7 cellular contexts compared by ENCODE assay signal in genomic region chr22:23449748-23450433, GRCh38.
DNase-seq lines count a peak whose midpoint lies in the region; ATAC-seq, FAIRE-seq and TF ChIP-seq lines count a peak whose summit lies in the region.
"Not testable (repeated sequence)": the region's sequence is repeated elsewhere in the genome, so short reads cannot be mapped to it uniquely, and the experiment has no call there.

No MANE protein-coding gene starts in this region.

- H2BK12ac ChIP-seq in H1 (ENCODE audit: low read depth, low read length): not testable (repeated sequence)

- H3K79me1 ChIP-seq in H1 (ENCODE audit: low read depth, low read length): not testable (repeated sequence)

- peaks cover 30% of the 10 kb centered on the region for H3K4me1 ChIP-seq in DND-41 (ENCODE audit: insufficient read depth, low read length)
- H3K4me1 ChIP-seq in H1 (replicated peaks in 1 of 4; ENCODE audit: control insufficient read depth in 3 of 4, insufficient read depth in 4 of 4, low read length in 3 of 4); spleen; upper lobe of left lung; aorta (ENCODE audit: control insufficient read depth in 1 of 2, insufficient read depth in 2 of 2, low read length in 2 of 2): not testable (repeated sequence)

- not testable (repeated sequence) for TF ChIP-seq RAD21 in H1 (IDR thresholded peaks at IDR 0.05 in 1 of 2, conservative IDR thresholded peaks at IDR 0.05 in 1 of 2; ENCODE audit: low read depth in 2 of 2, low read length in 2 of 2)

- not testable (repeated sequence) for H2AFZ ChIP-seq in DND-41 (ENCODE audit: low read depth, low read length); H1 (ENCODE audit: low read length)

- not testable (repeated sequence) for ATAC-seq in DND-41 (ENCODE audit: insufficient read depth, low read depth); left lobe of liver
- peak; percentile 17 to 25 for ATAC-seq in natural killer cell treated with Interleukin-12 subunit alpha and Interleukin-12 subunit beta and Interleukin-15 and Interleukin-18, amount 100 ng/mL, for 72 hours
- ATAC-seq in upper lobe of left lung (ENCODE audit: low FRiP score in 2 of 2): peak; percentile 12 to 20
- ATAC-seq in aorta (ENCODE audit: low FRiP score): peak; percentile 26

- H3K9ac ChIP-seq in DND-41 (ENCODE audit: low read depth, low read length); H1 (replicated peaks in 1 of 4; ENCODE audit: extremely low read depth in 1 of 4, low read depth in 3 of 4, low read length in 3 of 4): not testable (repeated sequence)

- not testable (repeated sequence) for TF ChIP-seq CTCF in DND-41 (IDR thresholded peaks at IDR 0.05; ENCODE audit: borderline replicate concordance, extremely low read depth, low read length, poor library complexity, severe bottlenecking); H1 (IDR thresholded peaks at IDR 0.05; ENCODE audit: control extremely low read depth in 1 of 3, insufficient read depth in 1 of 3, low read depth in 1 of 3, low read length in 3 of 3); spleen (IDR thresholded peaks at IDR 0.05 in 8 of 11, conservative IDR thresholded peaks at IDR 0.05 in 3 of 11); upper lobe of left lung (IDR thresholded peaks at IDR 0.05)

- peak overlapping the region; percentile 22; the same call in 1 of the 2 replicates for H3K27ac ChIP-seq in DND-41 (ENCODE audit: low read length)
- H3K27ac ChIP-seq in H1 (ENCODE audit: low read depth, low read length); spleen; upper lobe of left lung; aorta (ENCODE audit: low read depth in 1 of 2, low read length in 2 of 2): not testable (repeated sequence)

- H3K14ac ChIP-seq in H1 (ENCODE audit: insufficient read length): not testable (repeated sequence)

- H3K27me3 Mint-ChIP-seq in natural killer cell treated with Interleukin-12 subunit alpha and Interleukin-12 subunit beta and Interleukin-15 and Interleukin-18, amount 100 ng/mL, for 72 hours: not testable (repeated sequence)

- not testable (repeated sequence) for H3K23ac ChIP-seq in H1 (ENCODE audit: insufficient read length)

- not testable (repeated sequence) for H3K27ac Mint-ChIP-seq in natural killer cell treated with Interleukin-12 subunit alpha and Interleukin-12 subunit beta and Interleukin-15 and Interleukin-18, amount 100 ng/mL, for 72 hours

- not testable (repeated sequence) for H4K91ac ChIP-seq in H1 (replicated peaks; ENCODE audit: insufficient read length, low read length)

- H2BK5ac ChIP-seq in H1 (ENCODE audit: low read depth, low read length): not testable (repeated sequence)

- not testable (repeated sequence) for H3K36me3 ChIP-seq in DND-41 (ENCODE audit: insufficient read depth, low read length); H1 (ENCODE audit: control insufficient read depth in 2 of 4, insufficient read depth in 4 of 4, low read length in 3 of 4); spleen; upper lobe of left lung; aorta (ENCODE audit: control insufficient read depth in 1 of 2, insufficient read depth in 2 of 2, low read length in 1 of 2)

- not testable (repeated sequence) for TF ChIP-seq EP300 in H1 (IDR thresholded peaks at IDR 0.05; ENCODE audit: borderline replicate concordance in 1 of 2, low read depth in 2 of 2, low read length in 2 of 2); upper lobe of left lung (IDR thresholded peaks at IDR 0.05)

- intact Hi-C loops in spleen (cut with DNase I; ENCODE audit: low total_unique reads); aorta (cut with DNase I): not testable (repeated sequence)

- not testable (repeated sequence) for FAIRE-seq in H1 (lab: Jason Lieb, UNC)

- H3K56ac ChIP-seq in H1 (replicated peaks; ENCODE audit: insufficient read length, low read depth, low read length): not testable (repeated sequence)

- H3K9me3 ChIP-seq in DND-41 (ENCODE audit: insufficient read depth, low read length, severe bottlenecking); H1 (ENCODE audit: insufficient read depth in 2 of 2, low read depth in 1 of 2, low read length in 1 of 2); upper lobe of left lung; aorta (ENCODE audit: control insufficient read depth, low read length): not testable (repeated sequence)
- H3K9me3 ChIP-seq in spleen: peaks cover 0 to 16% (median 10%) of the 10 kb centered on the region in 8 donors

- not testable (repeated sequence) for H3K4me1 Mint-ChIP-seq in natural killer cell treated with Interleukin-12 subunit alpha and Interleukin-12 subunit beta and Interleukin-15 and Interleukin-18, amount 100 ng/mL, for 72 hours (ENCODE audit: low read depth in 2 of 2)

- not testable (repeated sequence) for H3K27me3 ChIP-seq in DND-41 (ENCODE audit: insufficient read depth, low read length, poor library complexity); H1 (replicated peaks in 1 of 4; ENCODE audit: control insufficient read depth in 3 of 4, extremely low read depth in 1 of 4, insufficient read depth in 3 of 4, low read length in 3 of 4); upper lobe of left lung; aorta (ENCODE audit: control insufficient read depth in 1 of 2, insufficient read depth in 2 of 2, low read length in 1 of 2)
- H3K27me3 ChIP-seq in spleen (replicated peaks in 1 of 7): peaks cover 0 to 14% (median 0%) of the 10 kb centered on the region in 7 donors

- CTCF ChIA-PET in H1 (lab: Charles Lee; ENCODE audit: partially characterized antibody): not testable (repeated sequence)

- H3K4me2 ChIP-seq in DND-41 (ENCODE audit: insufficient read depth, low read length); H1 (ENCODE audit: insufficient read depth in 1 of 2, low read depth in 2 of 2, low read length in 2 of 2): not testable (repeated sequence)

- not testable (repeated sequence) for H3K4me3 ChIP-seq in DND-41 (ENCODE audit: low read depth in 1 of 2, low read length in 2 of 2); H1 (ENCODE audit: extremely low read depth in 1 of 4, insufficient read depth in 2 of 4, low read depth in 3 of 4, low read length in 4 of 4); spleen; upper lobe of left lung; aorta (ENCODE audit: low read length in 2 of 2)

- H3K36me3 Mint-ChIP-seq in natural killer cell treated with Interleukin-12 subunit alpha and Interleukin-12 subunit beta and Interleukin-15 and Interleukin-18, amount 100 ng/mL, for 72 hours: peaks cover 11% of the 10 kb centered on the region

- H3K79me2 ChIP-seq in DND-41 (ENCODE audit: insufficient read depth, low read length); H1 (ENCODE audit: control insufficient read depth in 1 of 2, insufficient read depth in 2 of 2, low read length in 2 of 2): not testable (repeated sequence)

- TF ChIP-seq POLR2A in H1 (IDR thresholded peaks at IDR 0.05; ENCODE audit: control extremely low read depth in 1 of 2, low read depth in 2 of 2, low read length in 2 of 2); spleen (IDR thresholded peaks at IDR 0.05); upper lobe of left lung (IDR thresholded peaks at IDR 0.05): not testable (repeated sequence)

- H2AK5ac ChIP-seq in H1 (ENCODE audit: low read depth, low read length): not testable (repeated sequence)

- not testable (repeated sequence) for H2BK20ac ChIP-seq in H1 (ENCODE audit: low read length)

- not testable (repeated sequence) for H2BK15ac ChIP-seq in H1 (ENCODE audit: low read length)

- POLR2A ChIA-PET in H1 (lab: Charles Lee; ENCODE audit: partially characterized antibody): not testable (repeated sequence)

- H4K8ac ChIP-seq in H1 (ENCODE audit: extremely low read depth, insufficient read depth, low read length): peak overlapping the region; percentile 51; the same call in 1 of the 2 replicates

- H2BK120ac ChIP-seq in H1 (replicated peaks; ENCODE audit: low read depth, low read length): not testable (repeated sequence)

- not testable (repeated sequence) for H3K18ac ChIP-seq in H1 (ENCODE audit: extremely low read depth, low read length)

- 84% methylated on average over 10 of the region's 28 CpGs; no CpG with 5 or more reads in 1 of the 2 experiments for WGBS in H1 (ENCODE audit: extremely low coverage in 1 of 2, insufficient coverage in 1 of 2, insufficient read length in 1 of 2, insufficient replicate concordance in 2 of 2, low coverage in 1 of 2, low lambda C conversion rate in 2 of 2, missing lambda C conversion rate in 1 of 2), 2 experiments
- 84 to 95% (median 88%) methylated on average over 10 to 28 of the region's 28 CpGs for WGBS in spleen, 5 donors
- WGBS in upper lobe of left lung, 2 donors: 82 to 99% methylated on average over 16 to 22 of the region's 28 CpGs
- 81 to 89% methylated on average over 28 of the region's 28 CpGs for WGBS in aorta, 2 donors

- not testable (repeated sequence) for H4K5ac ChIP-seq in H1 (ENCODE audit: insufficient read length, low read depth, low read length)

- not testable (repeated sequence) for H3K23me2 ChIP-seq in H1 (ENCODE audit: low read depth, low read length)

- not testable (repeated sequence) for H4K20me1 ChIP-seq in DND-41 (ENCODE audit: insufficient read depth, low read length); H1 (replicated peaks in 1 of 2; ENCODE audit: control insufficient read depth in 1 of 2, insufficient read depth in 2 of 2, low read length in 2 of 2)

- H3K9me3 Mint-ChIP-seq in natural killer cell treated with Interleukin-12 subunit alpha and Interleukin-12 subunit beta and Interleukin-15 and Interleukin-18, amount 100 ng/mL, for 72 hours: not testable (repeated sequence)

- H3K4ac ChIP-seq in H1 (replicated peaks; ENCODE audit: insufficient read length, low read depth, low read length): not testable (repeated sequence)

- not testable (repeated sequence) for H3K4me3 Mint-ChIP-seq in natural killer cell treated with Interleukin-12 subunit alpha and Interleukin-12 subunit beta and Interleukin-15 and Interleukin-18, amount 100 ng/mL, for 72 hours

- DNase-seq in DND-41; H1 (ENCODE audit: low read depth in 1 of 2, low spot score in 2 of 2); natural killer cell treated with Interleukin-12 subunit alpha and Interleukin-12 subunit beta and Interleukin-15 and Interleukin-18, amount 100 ng/mL, for 72 hours (ENCODE audit: low spot score); aorta: not testable (repeated sequence)
- DNase-seq in left lobe of liver (ENCODE audit: low spot score) (peak; percentile 26), spleen (peak; percentile 69), upper lobe of left lung (peak in 1 of 2 donors; percentile 64)
